In genomic region chr12:49540229-49541139, GRCh38 we compare ENCODE assay signal across 8 cellular contexts. TPM values are rescaled to one million over a fixed set of nuclear protein-coding genes. Genes with fewer than 3 reads are reported as not detected.
DNase-seq lines count a peak whose midpoint lies in the region; ATAC-seq, FAIRE-seq and TF ChIP-seq lines count a peak whose summit lies in the region.

No MANE protein-coding gene starts in this region.

- H3K9me3 Mint-ChIP-seq in activated CD8-positive, alpha-beta T cell treated with anti-CD3 and anti-CD28 coated beads, Interleukin-2, amount 10 ng/mL, durations not matched to agents 7 days and 5 days (ENCODE audit: insufficient read depth) = no peaks in the 10 kb centered on the region
- no peaks in the 10 kb centered on the region for H3K9me3 Mint-ChIP-seq in activated CD8-positive, alpha-beta T cell treated with anti-CD3 and anti-CD28 coated beads for 36 hours

- no peak for TF ChIP-seq EP300 in sigmoid colon (IDR thresholded peaks at IDR 0.05)

- H3K27me3 Mint-ChIP-seq in activated CD8-positive, alpha-beta T cell treated with anti-CD3 and anti-CD28 coated beads, Interleukin-2, amount 10 ng/mL, durations not matched to agents 7 days and 5 days (ENCODE audit: low read depth) = peaks cover 43% of the 10 kb centered on the region
- peaks cover 22% of the 10 kb centered on the region for H3K27me3 Mint-ChIP-seq in activated CD8-positive, alpha-beta T cell treated with anti-CD3 and anti-CD28 coated beads for 36 hours

- POLR2A ChIA-PET in activated CD8-positive, alpha-beta T cell treated with anti-CD3 and anti-CD28 coated beads, Interleukin-2, amount 10 ng/mL, durations not matched to agents 7 days and 5 days (lab: Charles Lee) = interaction anchor here (1.1 kb wide), 1 partner anchor 27 kb away, joined by 5 read pairs; no protein-coding TSS in a partner anchor
- POLR2A ChIA-PET in activated CD8-positive, alpha-beta T cell treated with anti-CD3 and anti-CD28 coated beads for 36 hours (lab: Charles Lee) = interaction anchor here (0.6 to 2.0 kb wide), 2 partner anchors 27 to 174 kb away, joined by 3 to 7 read pairs; partner anchors contain the start of gene SPATS2
- POLR2A ChIA-PET in PC-3 (lab: Charles Lee; ENCODE audit: unreplicated experiment) = no interaction called here

- H3K9me3 ChIP-seq in PC-3 (ENCODE audit: low read length) = no peaks in the 10 kb centered on the region
- H3K9me3 ChIP-seq in sigmoid colon = no peaks in the 10 kb centered on the region

- no peak for DNase-seq in activated CD8-positive, alpha-beta T cell treated with anti-CD3 and anti-CD28 coated beads, Interleukin-2, amount 10 ng/mL, durations not matched to agents 7 days and 5 days
- DNase-seq in activated CD8-positive, alpha-beta T cell treated with anti-CD3 and anti-CD28 coated beads for 36 hours = no peak
- DNase-seq in PC-3 = peak; percentile 65
- DNase-seq in epithelial cell of prostate (ENCODE audit: low read depth, low spot score) = peak; percentile 16
- peak; percentile 52 for DNase-seq in sigmoid colon
- no peak for DNase-seq in midbrain (lab: John Stamatoyannopoulos, UW)
- DNase-seq in RCC 7860 (ENCODE audit: low spot score) = no peak
- no peak for DNase-seq in AG08395 (ENCODE audit: low spot score)

- H2AFZ ChIP-seq in PC-3 (ENCODE audit: low read length) = no peak overlapping the region

- H3K9ac ChIP-seq in PC-3 (ENCODE audit: low read length) = no peak overlapping the region

- H3F3A ChIP-seq in PC-3 (ENCODE audit: low read length, unreplicated experiment) = peaks cover 4% of the 10 kb centered on the region

- ATAC-seq in activated CD8-positive, alpha-beta T cell treated with anti-CD3 and anti-CD28 coated beads, Interleukin-2, amount 10 ng/mL, durations not matched to agents 7 days and 5 days = no peak
- no peak for ATAC-seq in activated CD8-positive, alpha-beta T cell treated with anti-CD3 and anti-CD28 coated beads for 36 hours
- peak; percentile 23 for ATAC-seq in PC-3

- WGBS in sigmoid colon, 2 donors = 37 to 67% methylated on average over 21 of the region's 21 CpGs

- H3K27ac ChIP-seq in PC-3 (ENCODE audit: low read length) (no peak overlapping the region), epithelial cell of prostate (no peak overlapping the region), sigmoid colon (no peak overlapping the region)

- peaks cover 11% of the 10 kb centered on the region; the same call in 1 of the 2 replicates for H3K27me3 ChIP-seq in PC-3 (ENCODE audit: low read length)
- peaks cover 25 to 76% (median 53%) of the 10 kb centered on the region in 3 donors for H3K27me3 ChIP-seq in sigmoid colon

- CTCF ChIA-PET in activated CD8-positive, alpha-beta T cell treated with anti-CD3 and anti-CD28 coated beads, Interleukin-2, amount 10 ng/mL, durations not matched to agents 7 days and 5 days (lab: Charles Lee) = interaction anchor here (1.2 kb wide), 1 partner anchor 12 kb away, joined by 3 read pairs; no protein-coding TSS in a partner anchor
- CTCF ChIA-PET in activated CD8-positive, alpha-beta T cell treated with anti-CD3 and anti-CD28 coated beads for 36 hours (lab: Charles Lee) = interaction anchor here (1.0 to 1.1 kb wide), 2 partner anchors 8 to 21 kb away, joined by 3 to 5 read pairs; no protein-coding TSS in a partner anchor
- CTCF ChIA-PET in PC-3 (lab: Charles Lee) = no interaction called here

- H3K36me3 ChIP-seq in PC-3 (ENCODE audit: low read depth, low read length) = no peaks in the 10 kb centered on the region
- no peaks in the 10 kb centered on the region for H3K36me3 ChIP-seq in sigmoid colon

- intact Hi-C loops in activated CD8-positive, alpha-beta T cell treated with anti-CD3 and anti-CD28 coated beads for 36 hours (cut with micrococcal nuclease) = no loop called here
- intact Hi-C loops in PC-3 (cut with micrococcal nuclease) (no loop called here), sigmoid colon (cut with DNase I) (no loop called here)

- H3K4me2 ChIP-seq in PC-3 (ENCODE audit: low read length) = no peak overlapping the region

- H3K79me2 ChIP-seq in PC-3 (ENCODE audit: low read length) = no peaks in the 10 kb centered on the region

- no TSS peak for BruUV-seq in PC-3 (replicated peaks; lab: Mats Ljungman, UMichigan)

- H3K4me1 ChIP-seq in PC-3 (ENCODE audit: insufficient read depth, low read length) (peaks cover 30% of the 10 kb centered on the region), sigmoid colon (peaks cover 0 to 23% (median 18%) of the 10 kb centered on the region in 4 donors)

- no peaks in the 10 kb centered on the region for H3K9me2 ChIP-seq in PC-3 (replicated peaks; ENCODE audit: low read length)

- H4K20me1 ChIP-seq in PC-3 (ENCODE audit: low read length) = no peaks in the 10 kb centered on the region

- peaks cover 40% of the 10 kb centered on the region for H3K4me1 Mint-ChIP-seq in activated CD8-positive, alpha-beta T cell treated with anti-CD3 and anti-CD28 coated beads, Interleukin-2, amount 10 ng/mL, durations not matched to agents 7 days and 5 days (ENCODE audit: low read depth)
- H3K4me1 Mint-ChIP-seq in activated CD8-positive, alpha-beta T cell treated with anti-CD3 and anti-CD28 coated beads for 36 hours (ENCODE audit: low read depth) = peaks cover 19% of the 10 kb centered on the region

- H3K4me3 ChIP-seq in PC-3 (ENCODE audit: low read length) (no peak overlapping the region), sigmoid colon (no peak overlapping the region)

- no peak for TF ChIP-seq CTCF in activated CD8-positive, alpha-beta T cell treated with anti-CD3 and anti-CD28 coated beads for 36 hours (IDR thresholded peaks at IDR 0.05)
- TF ChIP-seq CTCF in PC-3 (conservative IDR thresholded peaks at IDR 0.05; ENCODE audit: low read depth, low read length) = no peak
- no peak for TF ChIP-seq CTCF in sigmoid colon (IDR thresholded peaks at IDR 0.05)

- TF ChIP-seq POLR2A in sigmoid colon (IDR thresholded peaks at IDR 0.05) = no peak

- no peaks in the 10 kb centered on the region for H3K36me3 Mint-ChIP-seq in activated CD8-positive, alpha-beta T cell treated with anti-CD3 and anti-CD28 coated beads, Interleukin-2, amount 10 ng/mL, durations not matched to agents 7 days and 5 days (ENCODE audit: low read depth)
- no peaks in the 10 kb centered on the region for H3K36me3 Mint-ChIP-seq in activated CD8-positive, alpha-beta T cell treated with anti-CD3 and anti-CD28 coated beads for 36 hours (ENCODE audit: low read depth)

- peak overlapping the region; percentile 40 for H3K4me3 Mint-ChIP-seq in activated CD8-positive, alpha-beta T cell treated with anti-CD3 and anti-CD28 coated beads, Interleukin-2, amount 10 ng/mL, durations not matched to agents 7 days and 5 days
- H3K4me3 Mint-ChIP-seq in activated CD8-positive, alpha-beta T cell treated with anti-CD3 and anti-CD28 coated beads for 36 hours = no peak overlapping the region

- FAIRE-seq in RCC 7860 (lab: Jason Lieb, UNC) = no peak

- H3K27ac Mint-ChIP-seq in activated CD8-positive, alpha-beta T cell treated with anti-CD3 and anti-CD28 coated beads, Interleukin-2, amount 10 ng/mL, durations not matched to agents 7 days and 5 days = no peak overlapping the region
- H3K27ac Mint-ChIP-seq in activated CD8-positive, alpha-beta T cell treated with anti-CD3 and anti-CD28 coated beads for 36 hours = no peak overlapping the region

RNA-seq across cellular contexts. Expression of gene KCNH3, which starts 1.7 kb away (rescaled TPM):
- 1 to 10 TPM; 5.1 to 5.3 TPM for total RNA-seq in activated CD8-positive, alpha-beta T cell treated with anti-CD3 and anti-CD28 coated beads, Interleukin-2, amount 10 ng/mL, durations not matched to agents 7 days and 5 days
- total RNA-seq in activated CD8-positive, alpha-beta T cell treated with anti-CD3 and anti-CD28 coated beads for 36 hours = 1 to 10 TPM; 8.0 to 9.1 TPM
- total RNA-seq in PC-3 (2014; rRNA removed) (0.07 and 0.12 TPM in 2 replicates), sigmoid colon (under 1 TPM in 2 of 4 donors, not detected in 2; 0.14 to 0.83 TPM)
- under 1 TPM in 1 of 3 donors, not detected in 2; 0.36 TPM for polyA plus RNA-seq in sigmoid colon

RNA-seq across cellular contexts. Expression of gene MCRS1, which starts 27.5 kb away (rescaled TPM):
- 10 to 100 TPM; 85.9 to 86.1 TPM for total RNA-seq in activated CD8-positive, alpha-beta T cell treated with anti-CD3 and anti-CD28 coated beads, Interleukin-2, amount 10 ng/mL, durations not matched to agents 7 days and 5 days
- total RNA-seq in activated CD8-positive, alpha-beta T cell treated with anti-CD3 and anti-CD28 coated beads for 36 hours = 10 to 100 TPM; 57.1 to 61.1 TPM
- total RNA-seq in PC-3 (2014; rRNA removed) (86.8 and 95.8 TPM in 2 replicates), sigmoid colon (10 to 100 TPM; 33.6 to 59.3 (median 48.0) TPM)
- 10 to 100 TPM; 43.8 to 61.0 (median 46.0) TPM for polyA plus RNA-seq in sigmoid colon

Comparison
In these comparisons a context has a peak if more than half of its experiments do, and no peak if none do; other contexts are left out.
1. DNase-seq: peak in PC-3 (single experiment), epithelial cell of prostate (single experiment) and sigmoid colon (single experiment); none in activated CD8-positive, alpha-beta T cell treated with anti-CD3 and anti-CD28 coated beads, Interleukin-2, amount 10 ng/mL, durations not matched to agents 7 days and 5 days (single experiment), activated CD8-positive, alpha-beta T cell treated with anti-CD3 and anti-CD28 coated beads for 36 hours (single experiment), midbrain (single experiment), RCC 7860 (single experiment) and AG08395 (single experiment).